In genomic region chr16:79009911-79010310, GRCh38 we compare ENCODE assay signal across 30 cellular contexts.
DNase-seq lines count a peak whose midpoint lies in the region; ATAC-seq and TF ChIP-seq lines count a peak whose summit lies in the region.
"Had no signal": no experiment of that assay in that cellular context is flagged by ENCODE, and none has a peak within 500 bp of the region (broad histone marks: within the 10 kb centered on the region; RNA-seq: fewer than 3 reads in every experiment).

No MANE protein-coding gene starts in this region.

- peak overlapping the region; percentile 25 for H3K27ac Mint-ChIP-seq in stimulated activated memory B cell treated with anti-CD40 and anti-IgM and Interleukin-4, amounts not matched to agents 10 μg/mL and 1 μg/mL and 100 μg/mL, for 72 hours
- no peak overlapping the region for H3K27ac Mint-ChIP-seq in activated CD8-positive, alpha-beta T cell treated with anti-CD3 and anti-CD28 coated beads for 36 hours
- H3K27ac Mint-ChIP-seq: activated B cell treated with CpG ODN at 0.5 μM for 24 hours; activated naive CD8-positive, alpha-beta T cell treated with anti-CD3 and anti-CD28 coated beads, Interleukin-2, amount 10 ng/mL, durations not matched to agents 7 days and 5 days; activated T-cell treated with anti-CD3 and anti-CD28 coated beads, Interleukin-2, amount 50 U/mL, for 24 hours; CD4-positive, alpha-beta T cell; effector memory CD8-positive, alpha-beta T cell; T-helper 1 cell treated with Interleukin-12 subunit alpha and Interleukin-12 subunit beta and Interleukin-4 antibody, amounts not matched to agents 30 μg/mL and 1 μg/mL, for 36 hours; type B pancreatic cell had no signal

- no peak overlapping the region for H3K4me3 Mint-ChIP-seq in stimulated activated memory B cell treated with anti-CD40 and anti-IgM and Interleukin-4, amounts not matched to agents 10 μg/mL and 1 μg/mL and 100 μg/mL, for 72 hours
- no peak overlapping the region for H3K4me3 Mint-ChIP-seq in activated CD8-positive, alpha-beta T cell treated with anti-CD3 and anti-CD28 coated beads for 36 hours
- H3K4me3 Mint-ChIP-seq: activated B cell treated with CpG ODN at 0.5 μM for 24 hours; activated naive CD8-positive, alpha-beta T cell treated with anti-CD3 and anti-CD28 coated beads, Interleukin-2, amount 10 ng/mL, durations not matched to agents 7 days and 5 days; activated T-cell treated with anti-CD3 and anti-CD28 coated beads, Interleukin-2, amount 50 U/mL, for 24 hours; CD4-positive, alpha-beta T cell; effector memory CD8-positive, alpha-beta T cell; stimulated activated naive B cell treated with anti-CD40 and anti-IgM and Interleukin-4, amounts not matched to agents 10 μg/mL and 1 μg/mL and 100 μg/mL, for 72 hours; T-helper 1 cell treated with Interleukin-12 subunit alpha and Interleukin-12 subunit beta and Interleukin-4 antibody, amounts not matched to agents 30 μg/mL and 1 μg/mL, for 36 hours; type B pancreatic cell had no signal

- peaks cover 5% of the 10 kb centered on the region for H3K9me3 Mint-ChIP-seq in stimulated activated memory B cell treated with anti-CD40 and anti-IgM and Interleukin-4, amounts not matched to agents 10 μg/mL and 1 μg/mL and 100 μg/mL, for 72 hours
- peaks cover 3% of the 10 kb centered on the region for H3K9me3 Mint-ChIP-seq in activated CD8-positive, alpha-beta T cell treated with anti-CD3 and anti-CD28 coated beads for 36 hours
- H3K9me3 Mint-ChIP-seq: activated B cell treated with CpG ODN at 0.5 μM for 24 hours; activated T-cell treated with anti-CD3 and anti-CD28 coated beads, Interleukin-2, amount 50 U/mL, for 24 hours; CD4-positive, alpha-beta T cell; effector memory CD8-positive, alpha-beta T cell had no signal

- H3K27me3 Mint-ChIP-seq in stimulated activated memory B cell treated with anti-CD40 and anti-IgM and Interleukin-4, amounts not matched to agents 10 μg/mL and 1 μg/mL and 100 μg/mL, for 72 hours, result no peaks in the 10 kb centered on the region
- no peaks in the 10 kb centered on the region for H3K27me3 Mint-ChIP-seq in activated CD8-positive, alpha-beta T cell treated with anti-CD3 and anti-CD28 coated beads for 36 hours
- H3K27me3 Mint-ChIP-seq: activated B cell treated with CpG ODN at 0.5 μM for 24 hours; activated naive CD8-positive, alpha-beta T cell treated with anti-CD3 and anti-CD28 coated beads, Interleukin-2, amount 10 ng/mL, durations not matched to agents 7 days and 5 days; activated T-cell treated with anti-CD3 and anti-CD28 coated beads, Interleukin-2, amount 50 U/mL, for 24 hours; CD4-positive, alpha-beta T cell; effector memory CD8-positive, alpha-beta T cell had no signal

- POLR2A ChIA-PET in activated CD8-positive, alpha-beta T cell treated with anti-CD3 and anti-CD28 coated beads for 36 hours (lab: Charles Lee), result no interaction called here

- ATAC-seq in stimulated activated memory B cell treated with anti-CD40 and anti-IgM and Interleukin-4, amounts not matched to agents 10 μg/mL and 1 μg/mL and 100 μg/mL, for 72 hours, result no peak
- ATAC-seq in activated CD8-positive, alpha-beta T cell treated with anti-CD3 and anti-CD28 coated beads for 36 hours, result no peak
- ATAC-seq: effector memory CD8-positive, alpha-beta T cell; GM12878; K562; Right ventricle myocardium inferior; stimulated activated naive B cell treated with anti-CD40 and anti-IgM and Interleukin-4, amounts not matched to agents 10 μg/mL and 1 μg/mL and 100 μg/mL, for 72 hours had no signal

- no peak for TF ChIP-seq CTCF in activated CD8-positive, alpha-beta T cell treated with anti-CD3 and anti-CD28 coated beads for 36 hours (IDR thresholded peaks at IDR 0.05)

- intact Hi-C loops in activated CD8-positive, alpha-beta T cell treated with anti-CD3 and anti-CD28 coated beads for 36 hours (cut with micrococcal nuclease), result no loop called here

- DNase-seq in NCI-H1092 treated with DMSO at 0.1 percent for 48 hours (lab: John Stamatoyannopoulos, UW) (peak; percentile 21), NCI-H1092 (lab: John Stamatoyannopoulos, UW) (no peak), NCI-H187 treated with DMSO at 0.1 percent for 48 hours (lab: John Stamatoyannopoulos, UW) (peak; percentile 68), NCI-H510A treated with DMSO at 0.1 percent for 48 hours (lab: John Stamatoyannopoulos, UW) (peak; percentile 75), globus pallidus (ENCODE audit: low spot score) (no peak), mucosa of gallbladder (ENCODE audit: low spot score) (no peak)
- no peak for DNase-seq in activated CD8-positive, alpha-beta T cell treated with anti-CD3 and anti-CD28 coated beads for 36 hours
- DNase-seq: 8988T; activated B cell treated with CpG ODN at 0.5 μM for 24 hours; activated CD4-positive, alpha-beta T cell treated with anti-CD3 and anti-CD28 coated beads, Interleukin-2, amount 50 U/mL, for 1 hour; activated gamma-delta T cell; activated naive CD8-positive, alpha-beta T cell treated with anti-CD3 and anti-CD28 coated beads, Interleukin-2, amount 10 ng/mL, durations not matched to agents 7 days and 5 days; activated T-cell treated with anti-CD3 and anti-CD28 coated beads, Interleukin-2, amount 50 U/mL, for 24 hours; aorta; caudate nucleus; CD4-positive, alpha-beta T cell; effector memory CD8-positive, alpha-beta T cell; hypothalamus; NCI-H1105 treated with DMSO at 0.1 percent for 48 hours; ovary; PC-9; SK-N-SH; stimulated activated naive B cell treated with anti-CD40 and anti-IgM and Interleukin-4, amounts not matched to agents 10 μg/mL and 1 μg/mL and 100 μg/mL, for 72 hours; substantia nigra had no signal

- CTCF ChIA-PET in activated CD8-positive, alpha-beta T cell treated with anti-CD3 and anti-CD28 coated beads for 36 hours (lab: Charles Lee), result no interaction called here

- H3K4me1 Mint-ChIP-seq in stimulated activated memory B cell treated with anti-CD40 and anti-IgM and Interleukin-4, amounts not matched to agents 10 μg/mL and 1 μg/mL and 100 μg/mL, for 72 hours, result peaks cover 36% of the 10 kb centered on the region
- peaks cover 14% of the 10 kb centered on the region for H3K4me1 Mint-ChIP-seq in activated CD8-positive, alpha-beta T cell treated with anti-CD3 and anti-CD28 coated beads for 36 hours (ENCODE audit: low read depth)

- H3K36me3 Mint-ChIP-seq in stimulated activated memory B cell treated with anti-CD40 and anti-IgM and Interleukin-4, amounts not matched to agents 10 μg/mL and 1 μg/mL and 100 μg/mL, for 72 hours, result peaks cover 6% of the 10 kb centered on the region
- H3K36me3 Mint-ChIP-seq in activated CD8-positive, alpha-beta T cell treated with anti-CD3 and anti-CD28 coated beads for 36 hours (ENCODE audit: low read depth), result no peaks in the 10 kb centered on the region
- H3K36me3 Mint-ChIP-seq: activated naive CD8-positive, alpha-beta T cell treated with anti-CD3 and anti-CD28 coated beads, Interleukin-2, amount 10 ng/mL, durations not matched to agents 7 days and 5 days; type B pancreatic cell had no signal

Comparison
In these comparisons a context has a peak if more than half of its experiments do, and no peak if none do; other contexts are left out.
1. DNase-seq: peak in NCI-H1092 treated with DMSO at 0.1 percent for 48 hours (single experiment), NCI-H187 treated with DMSO at 0.1 percent for 48 hours (single experiment) and NCI-H510A treated with DMSO at 0.1 percent for 48 hours (single experiment); none in NCI-H1092 (single experiment), activated CD8-positive, alpha-beta T cell treated with anti-CD3 and anti-CD28 coated beads for 36 hours (single experiment), globus pallidus (single experiment) and mucosa of gallbladder (single experiment).